Comparison of ENCODE assay signal across 22 cellular contexts in genomic region chr12:15796493-15797141, GRCh38. TPM values are rescaled to one million over a fixed set of nuclear protein-coding genes. Genes with fewer than 3 reads are reported as not detected.
DNase-seq lines count a peak whose midpoint lies in the region; ATAC-seq and TF ChIP-seq lines count a peak whose summit lies in the region.
"Had no signal": no experiment of that assay in that cellular context is flagged by ENCODE, and none has a peak within 500 bp of the region (broad histone marks: within the 10 kb centered on the region; RNA-seq: fewer than 3 reads in every experiment).

No MANE protein-coding gene starts in this region.

- no peaks in the 10 kb centered on the region for H3K27me3 ChIP-seq in foreskin keratinocyte
- H3K27me3 ChIP-seq: sigmoid colon, tibial artery had no signal

- TF ChIP-seq POLR2A in GM18505 (IDR thresholded peaks at IDR 0.05; ENCODE audit: borderline replicate concordance, extremely low read depth, insufficient read depth, insufficient read length), result no peak

- no peak for TF ChIP-seq CTCF in foreskin keratinocyte (conservative IDR thresholded peaks at IDR 0.05)

- DNase-seq in A172 (ENCODE audit: low spot score) (peak; percentile 67), HK-2 (ENCODE audit: unreplicated experiment) (peak; percentile 33), SW 1271 (lab: John Stamatoyannopoulos, UW) (peak; percentile 44 to 76), foreskin keratinocyte (peak in 1 of 2 donors; percentile 63)
- no peak for DNase-seq in activated CD4-positive, alpha-beta T cell treated with anti-CD3 and anti-CD28 coated beads for 48 hours
- DNase-seq: activated effector memory CD4-positive, alpha-beta T cell treated with anti-CD3 and anti-CD28 coated beads, Interleukin-2, amount 50 U/mL, for 16 hours; amygdala; CD8-positive, alpha-beta T cell; head of caudate nucleus; HFFc6; KG1; midbrain; NCI-H187; sigmoid colon; stimulated activated CD4-positive, alpha-beta T cell treated with anti-CD3 and anti-CD28 coated beads, Interleukin-4, amount 100 ng/mL, for 1 hour; tibial artery; WERI-Rb-1 had no signal

- ATAC-seq in foreskin keratinocyte (peak; percentile 27), HG03565 (IDR thresholded peaks at IDR 0.05; ENCODE audit: unreplicated experiment) (no peak), GM18505 (IDR thresholded peaks at IDR 0.05; ENCODE audit: unreplicated experiment) (no peak), HG02852 (IDR thresholded peaks at IDR 0.05; ENCODE audit: unreplicated experiment) (no peak)
- ATAC-seq: CD8-positive, alpha-beta T cell had no signal

- H3K4me1 ChIP-seq in foreskin keratinocyte, result peaks cover 7% of the 10 kb centered on the region
- H3K4me1 ChIP-seq: sigmoid colon had no signal

- no peak overlapping the region for H3K27ac ChIP-seq in foreskin keratinocyte
- H3K27ac ChIP-seq: epithelial cell of prostate, neutrophil, sigmoid colon, tibial artery, WERI-Rb-1 had no signal

RNA-seq across cellular contexts. Expression of gene EPS8, which starts 7.4 kb away (rescaled TPM):
- 33.4 and 38.9 TPM in 2 replicates for total RNA-seq in A172 (2014; rRNA removed; shearing (Covaris generic))
- 2.8 and 4.0 TPM in 2 replicates for total RNA-seq in foreskin keratinocyte
- polyA plus RNA-seq in foreskin keratinocyte, result 0.62 and 1.3 TPM in 2 replicates
